Comparison of ENCODE assay signal across 8 cellular contexts in the genomic region with DNA sequence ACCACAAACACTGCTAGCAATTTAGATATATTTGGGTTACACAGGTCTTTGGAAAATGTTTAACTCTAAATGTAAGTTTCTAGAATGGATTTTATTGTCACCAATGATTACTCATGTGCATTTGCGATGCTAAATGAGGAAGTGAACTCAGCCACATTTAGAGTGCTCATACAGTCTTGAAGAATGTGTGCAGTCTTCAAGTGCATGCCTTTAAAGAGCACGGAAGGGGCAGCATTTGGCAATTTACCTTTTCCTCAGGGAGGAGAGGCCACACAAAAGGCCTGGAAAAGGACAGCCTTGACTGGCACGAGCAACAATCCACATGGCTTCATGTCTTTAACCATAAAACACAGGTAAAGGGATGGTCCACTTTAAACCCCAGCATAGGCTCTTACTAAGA.
DNase-seq lines count a peak whose midpoint lies in the region; ATAC-seq and TF ChIP-seq lines count a peak whose summit lies in the region.

No MANE protein-coding gene starts in this region.

- H3K9me2 ChIP-seq in OCI-LY7 (ENCODE audit: insufficient read depth, low read length): no peaks in the 10 kb centered on the region

- no peak overlapping the region for H3K27ac Mint-ChIP-seq in glutamatergic neuron (ENCODE audit: unreplicated experiment)

- peak overlapping the region; percentile 19 for H3K27ac ChIP-seq in OCI-LY7 (ENCODE audit: low read depth, low read length, poor library complexity, severe bottlenecking)
- H3K27ac ChIP-seq in lung (ENCODE audit: low read depth in 1 of 2, low read length in 1 of 2): peak overlapping the region in 1 of 2 donors; percentile 72
- peak overlapping the region in 1 of 2 donors; percentile 29 for H3K27ac ChIP-seq in breast epithelium

- TF ChIP-seq POLR2A in breast epithelium (IDR thresholded peaks at IDR 0.05): no peak

- H3K36me3 Mint-ChIP-seq in glutamatergic neuron (ENCODE audit: unreplicated experiment): peaks cover 14% of the 10 kb centered on the region

- 0 out of 2 replicates have a peak, but pooled peaks have one; percentile 20 for TF ChIP-seq CTCF in OCI-LY7 (conservative IDR thresholded peaks at IDR 0.05; ENCODE audit: low read length)
- TF ChIP-seq CTCF in lung (IDR thresholded peaks at IDR 0.05; ENCODE audit: control extremely low read depth, extremely low read depth): no peak
- TF ChIP-seq CTCF in breast epithelium (IDR thresholded peaks at IDR 0.05): no peak
- TF ChIP-seq CTCF in glutamatergic neuron (IDR thresholded peaks at IDR 0.05; ENCODE audit: partially characterized antibody, unreplicated experiment): no peak

- no TSS peak for BruUV-seq in OCI-LY7 (replicated peaks; lab: Mats Ljungman, UMichigan)

- H3K4me1 ChIP-seq in OCI-LY7 (ENCODE audit: insufficient read depth, low read length, poor library complexity, severe bottlenecking) (peaks cover 49% of the 10 kb centered on the region), lung (ENCODE audit: control insufficient read depth in 2 of 2, insufficient read depth in 2 of 2, low read length in 2 of 2) (peaks cover 3 to 5% of the 10 kb centered on the region in 2 donors), breast epithelium (no peaks in the 10 kb centered on the region)

- H4K20me1 ChIP-seq in OCI-LY7 (ENCODE audit: insufficient read depth, low read length): no peaks in the 10 kb centered on the region

- no peaks in the 10 kb centered on the region for H3K79me2 ChIP-seq in OCI-LY7 (ENCODE audit: insufficient read depth, low read depth, low read length)

- H3K27me3 ChIP-seq in lung (ENCODE audit: control insufficient read depth, insufficient read depth) (no peaks in the 10 kb centered on the region), breast epithelium (no peaks in the 10 kb centered on the region)

- peak overlapping the region; percentile 0 for H3K4me3 ChIP-seq in OCI-LY7 (ENCODE audit: low read depth, low read length, poor library complexity, severe bottlenecking)
- H3K4me3 ChIP-seq in lung: no peak overlapping the region
- H3K4me3 ChIP-seq in breast epithelium: no peak overlapping the region

- H3K9me3 Mint-ChIP-seq in glutamatergic neuron (ENCODE audit: unreplicated experiment): peaks cover 3% of the 10 kb centered on the region

- POLR2A ChIA-PET in OCI-LY7 (lab: Charles Lee): interaction anchor here (0.6 to 7.6 kb wide), 12 partner anchors 11 to 505 kb away, joined by 5 to 74 read pairs (median 14); no protein-coding TSS in a partner anchor

- peaks cover 1% of the 10 kb centered on the region for H3K27me3 Mint-ChIP-seq in glutamatergic neuron (ENCODE audit: unreplicated experiment)

- H2AFZ ChIP-seq in OCI-LY7 (ENCODE audit: low read length): peak overlapping the region; percentile 98

- no peaks in the 10 kb centered on the region for H3K36me3 ChIP-seq in OCI-LY7 (ENCODE audit: insufficient read depth, low read length)
- peaks cover 0 to 5% of the 10 kb centered on the region in 2 donors for H3K36me3 ChIP-seq in lung (ENCODE audit: control insufficient read depth in 2 of 2, insufficient read depth in 2 of 2, low read length in 2 of 2)
- H3K36me3 ChIP-seq in breast epithelium: no peaks in the 10 kb centered on the region

- H3K4me1 Mint-ChIP-seq in glutamatergic neuron (ENCODE audit: low read depth, unreplicated experiment): no peaks in the 10 kb centered on the region

- H3K9me3 ChIP-seq in OCI-LY7 (ENCODE audit: low read length): no peaks in the 10 kb centered on the region
- H3K9me3 ChIP-seq in lung (ENCODE audit: control insufficient read depth in 2 of 2, insufficient read depth in 1 of 2, low read length in 1 of 2): no peaks in the 10 kb centered on the region
- no peaks in the 10 kb centered on the region for H3K9me3 ChIP-seq in breast epithelium

- peak; percentile 33 to 34 for ATAC-seq in activated CD4-positive, CD25-positive, alpha-beta regulatory T cell treated with anti-CD3 and anti-CD28 coated beads, Interleukin-2, amount 50 U/mL, for 24 hours
- ATAC-seq in HG02885 (IDR thresholded peaks at IDR 0.05; ENCODE audit: poor library complexity, unreplicated experiment): peak; percentile 79
- no peak for ATAC-seq in lung (ENCODE audit: insufficient read depth, low FRiP score)

- intact Hi-C loops in OCI-LY7 (cut with micrococcal nuclease; ENCODE audit: unreplicated experiment): no loop called here
- intact Hi-C loops in breast epithelium (cut with DNase I; ENCODE audit: low total_unique reads): loop anchor here (5.0 kb wide), 1 partner anchor 1262 kb away; no protein-coding TSS in a partner anchor
- intact Hi-C loops in posterior cingulate gyrus (cut with DNase I): no loop called here

- peak overlapping the region; percentile 46 for H3K4me2 ChIP-seq in OCI-LY7 (ENCODE audit: low read length)

- DNase-seq in activated CD4-positive, CD25-positive, alpha-beta regulatory T cell treated with anti-CD3 and anti-CD28 coated beads, Interleukin-2, amount 50 U/mL, for 72 hours: no peak
- peak; percentile 78 for DNase-seq in OCI-LY7 (ENCODE audit: low spot score)
- DNase-seq in lung (ENCODE audit: low spot score): peak; percentile 56
- DNase-seq in breast epithelium (ENCODE audit: low spot score in 2 of 2): no peak
- no peak for DNase-seq in posterior cingulate gyrus
- no peak for DNase-seq in glutamatergic neuron

- no peak overlapping the region for H3K4me3 Mint-ChIP-seq in glutamatergic neuron (ENCODE audit: unreplicated experiment)

- CTCF ChIA-PET in OCI-LY7 (lab: Charles Lee; ENCODE audit: unreplicated experiment): interaction anchor here (0.5 to 1.5 kb wide), 2 partner anchors 11 to 12 kb away, joined by 3 to 4 read pairs; no protein-coding TSS in a partner anchor

- WGBS in lung, 2 donors: 20 to 42% methylated on average over 3 of the region's 3 CpGs

Comparison
In these comparisons a context has a peak if more than half of its experiments do, and no peak if none do; other contexts are left out.
1. DNase-seq: peak in OCI-LY7 (single experiment) and lung (single experiment); none in activated CD4-positive, CD25-positive, alpha-beta regulatory T cell treated with anti-CD3 and anti-CD28 coated beads, Interleukin-2, amount 50 U/mL, for 72 hours (single experiment), breast epithelium (0 of 2), posterior cingulate gyrus (0 of 10) and glutamatergic neuron (single experiment).